ENCODE assay signal across 8 cellular contexts in the genomic region with DNA sequence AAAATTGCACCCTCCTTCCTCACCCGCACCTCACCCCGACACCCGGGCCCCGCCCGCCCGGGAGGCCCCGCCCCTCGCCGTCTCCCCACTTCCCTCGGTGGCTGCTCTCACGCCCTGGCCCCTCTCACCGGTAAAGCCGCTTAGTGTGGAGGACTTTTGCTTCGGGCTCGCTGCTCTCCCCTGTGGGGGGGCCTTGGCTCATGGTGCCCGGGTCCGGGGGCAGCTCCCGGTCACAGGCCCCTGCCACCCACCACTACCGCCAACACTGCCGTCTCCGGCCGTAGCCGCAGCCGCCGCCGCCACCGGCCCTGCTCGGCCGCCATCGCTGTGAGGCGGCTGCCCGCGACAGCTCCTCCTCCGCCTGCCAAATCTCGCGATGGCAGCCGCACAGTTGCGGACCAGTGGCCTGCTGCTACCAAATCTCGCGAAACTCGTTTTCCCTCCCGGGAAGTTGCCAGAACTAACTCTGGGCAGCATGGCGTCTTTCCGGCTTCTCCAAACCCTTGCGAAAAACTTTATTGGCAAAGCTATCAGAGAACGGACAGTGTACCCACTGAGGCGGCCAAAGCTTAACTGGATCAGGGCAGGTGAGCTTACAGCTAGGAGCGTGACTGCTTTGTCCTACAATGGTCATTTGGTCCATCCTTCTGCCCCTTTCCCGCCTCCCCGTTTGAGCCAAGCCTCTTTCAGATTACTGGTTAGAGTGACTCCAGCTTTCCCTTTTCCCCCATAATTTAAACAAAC.
DNase-seq lines count a peak whose midpoint lies in the region; ATAC-seq lines count a peak whose summit lies in the region.

A gene with protein sequence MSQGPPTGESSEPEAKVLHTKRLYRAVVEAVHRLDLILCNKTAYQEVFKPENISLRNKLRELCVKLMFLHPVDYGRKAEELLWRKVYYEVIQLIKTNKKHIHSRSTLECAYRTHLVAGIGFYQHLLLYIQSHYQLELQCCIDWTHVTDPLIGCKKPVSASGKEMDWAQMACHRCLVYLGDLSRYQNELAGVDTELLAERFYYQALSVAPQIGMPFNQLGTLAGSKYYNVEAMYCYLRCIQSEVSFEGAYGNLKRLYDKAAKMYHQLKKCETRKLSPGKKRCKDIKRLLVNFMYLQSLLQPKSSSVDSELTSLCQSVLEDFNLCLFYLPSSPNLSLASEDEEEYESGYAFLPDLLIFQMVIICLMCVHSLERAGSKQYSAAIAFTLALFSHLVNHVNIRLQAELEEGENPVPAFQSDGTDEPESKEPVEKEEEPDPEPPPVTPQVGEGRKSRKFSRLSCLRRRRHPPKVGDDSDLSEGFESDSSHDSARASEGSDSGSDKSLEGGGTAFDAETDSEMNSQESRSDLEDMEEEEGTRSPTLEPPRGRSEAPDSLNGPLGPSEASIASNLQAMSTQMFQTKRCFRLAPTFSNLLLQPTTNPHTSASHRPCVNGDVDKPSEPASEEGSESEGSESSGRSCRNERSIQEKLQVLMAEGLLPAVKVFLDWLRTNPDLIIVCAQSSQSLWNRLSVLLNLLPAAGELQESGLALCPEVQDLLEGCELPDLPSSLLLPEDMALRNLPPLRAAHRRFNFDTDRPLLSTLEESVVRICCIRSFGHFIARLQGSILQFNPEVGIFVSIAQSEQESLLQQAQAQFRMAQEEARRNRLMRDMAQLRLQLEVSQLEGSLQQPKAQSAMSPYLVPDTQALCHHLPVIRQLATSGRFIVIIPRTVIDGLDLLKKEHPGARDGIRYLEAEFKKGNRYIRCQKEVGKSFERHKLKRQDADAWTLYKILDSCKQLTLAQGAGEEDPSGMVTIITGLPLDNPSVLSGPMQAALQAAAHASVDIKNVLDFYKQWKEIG (minus strand): TSS at position 347 of the 744 bp plus-strand sequence. CDS start 145 bp downstream, at position 202.

- DNase-seq in AG08396 (ENCODE audit: low spot score): peak; percentile 97
- DNase-seq in NCI-H345 treated with DMSO at 0.1 percent for 48 hours (lab: John Stamatoyannopoulos, UW; ENCODE audit: unreplicated experiment): peak; percentile 100
- peak; percentile 81 to 92 (median 88) for DNase-seq in activated CD4-positive, CD25-positive, alpha-beta regulatory T cell (lab: John Stamatoyannopoulos, UW)
- DNase-seq in central memory CD4-positive, alpha-beta T cell: peak; percentile 97
- DNase-seq in inferior parietal cortex (ENCODE audit: extremely low spot score): peak; percentile 98
- DNase-seq in stimulated activated CD4-positive, alpha-beta T cell treated with anti-CD3 and anti-CD28 coated beads, Interleukin-12 subunit alpha, Interleukin-12 subunit beta, amount 100 ng/mL, for 24 hours (ENCODE audit: low read depth in 2 of 2): peak; percentile 88 to 94

- ATAC-seq in GM19023 (IDR thresholded peaks at IDR 0.05; ENCODE audit: unreplicated experiment) (peak; percentile 87), HG03280 (IDR thresholded peaks at IDR 0.05; ENCODE audit: unreplicated experiment) (peak; percentile 82)

Comparison
In these comparisons a context has a peak if more than half of its experiments do, and no peak if none do; other contexts are left out.
1. Peak in every context shown above with its lines: DNase-seq and ATAC-seq.